ENCODE assay signal across 1 cellular context in the genomic region with DNA sequence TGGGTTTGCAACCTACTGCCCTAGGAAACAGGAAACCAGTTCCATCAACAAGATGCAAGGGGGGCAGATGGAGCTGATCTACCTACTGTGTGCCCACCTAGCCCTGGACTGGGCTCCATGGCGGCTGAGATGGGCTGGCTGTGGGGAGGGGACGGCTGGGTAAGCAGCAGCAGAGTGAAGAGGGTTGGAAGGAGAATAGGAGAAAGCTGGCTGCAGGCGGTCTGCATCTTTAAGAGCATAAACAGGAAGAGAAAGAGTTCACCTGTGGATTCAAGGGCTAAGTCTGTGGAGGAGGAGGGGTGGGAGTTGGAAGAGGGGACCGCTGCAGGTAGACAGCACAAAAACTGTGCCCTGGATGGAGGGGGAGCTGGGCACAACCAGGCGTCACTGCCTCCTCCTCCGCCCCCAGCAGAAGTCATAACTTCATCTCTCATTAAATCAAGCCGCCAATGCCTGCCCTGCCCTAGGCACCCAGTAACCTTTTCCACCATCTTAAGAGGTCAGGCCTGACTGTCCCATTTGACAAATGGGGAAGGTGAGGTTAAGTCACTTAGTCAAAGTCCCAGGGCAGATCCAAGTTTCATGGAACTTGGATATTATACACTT.
TF ChIP-seq lines count a peak whose summit lies in the region.

No MANE protein-coding gene starts in this region.

TF ChIP-seq in HEK293, 187 proteins besides CTCF, POLR2A, EP300 and RAD21 (continued from another document):
- TF ChIP-seq, protein P1, sequence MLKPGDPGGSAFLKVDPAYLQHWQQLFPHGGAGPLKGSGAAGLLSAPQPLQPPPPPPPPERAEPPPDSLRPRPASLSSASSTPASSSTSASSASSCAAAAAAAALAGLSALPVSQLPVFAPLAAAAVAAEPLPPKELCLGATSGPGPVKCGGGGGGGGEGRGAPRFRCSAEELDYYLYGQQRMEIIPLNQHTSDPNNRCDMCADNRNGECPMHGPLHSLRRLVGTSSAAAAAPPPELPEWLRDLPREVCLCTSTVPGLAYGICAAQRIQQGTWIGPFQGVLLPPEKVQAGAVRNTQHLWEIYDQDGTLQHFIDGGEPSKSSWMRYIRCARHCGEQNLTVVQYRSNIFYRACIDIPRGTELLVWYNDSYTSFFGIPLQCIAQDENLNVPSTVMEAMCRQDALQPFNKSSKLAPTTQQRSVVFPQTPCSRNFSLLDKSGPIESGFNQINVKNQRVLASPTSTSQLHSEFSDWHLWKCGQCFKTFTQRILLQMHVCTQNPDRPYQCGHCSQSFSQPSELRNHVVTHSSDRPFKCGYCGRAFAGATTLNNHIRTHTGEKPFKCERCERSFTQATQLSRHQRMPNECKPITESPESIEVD (tag by site-specific recombination; IDR thresholded peaks at IDR 0.05), result no peak
- TF ChIP-seq ZNF324 (tag by site-specific recombination; IDR thresholded peaks at IDR 0.05), result no peak
- TF ChIP-seq MYNN (tag by site-specific recombination; IDR thresholded peaks at IDR 0.05; ENCODE audit: borderline replicate concordance), result no peak
- TF ChIP-seq, protein P2, sequence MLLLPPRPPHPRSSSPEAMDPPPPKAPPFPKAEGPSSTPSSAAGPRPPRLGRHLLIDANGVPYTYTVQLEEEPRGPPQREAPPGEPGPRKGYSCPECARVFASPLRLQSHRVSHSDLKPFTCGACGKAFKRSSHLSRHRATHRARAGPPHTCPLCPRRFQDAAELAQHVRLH (tag by site-specific recombination; IDR thresholded peaks at IDR 0.05), result no peak
- TF ChIP-seq WT1 (tag by site-specific recombination; IDR thresholded peaks at IDR 0.05), result no peak
- TF ChIP-seq ZNF548 (tag by site-specific recombination; IDR thresholded peaks at IDR 0.05), result no peak
- no peak for TF ChIP-seq ZEB2 (tag by site-specific recombination; IDR thresholded peaks at IDR 0.05)
- no peak for TF ChIP-seq ZNF37A (tag by site-specific recombination; IDR thresholded peaks at IDR 0.05)
- TF ChIP-seq ZBTB48 (tag by site-specific recombination; IDR thresholded peaks at IDR 0.05), result no peak
- TF ChIP-seq ZFP37 (tag by site-specific recombination; IDR thresholded peaks at IDR 0.05), result no peak
- TF ChIP-seq ZNF561 (tag by site-specific recombination; IDR thresholded peaks at IDR 0.05; ENCODE audit: borderline replicate concordance), result no peak
- TF ChIP-seq ZFP41 (tag by site-specific recombination; IDR thresholded peaks at IDR 0.05; ENCODE audit: borderline replicate concordance), result no peak
- TF ChIP-seq, protein P3, sequence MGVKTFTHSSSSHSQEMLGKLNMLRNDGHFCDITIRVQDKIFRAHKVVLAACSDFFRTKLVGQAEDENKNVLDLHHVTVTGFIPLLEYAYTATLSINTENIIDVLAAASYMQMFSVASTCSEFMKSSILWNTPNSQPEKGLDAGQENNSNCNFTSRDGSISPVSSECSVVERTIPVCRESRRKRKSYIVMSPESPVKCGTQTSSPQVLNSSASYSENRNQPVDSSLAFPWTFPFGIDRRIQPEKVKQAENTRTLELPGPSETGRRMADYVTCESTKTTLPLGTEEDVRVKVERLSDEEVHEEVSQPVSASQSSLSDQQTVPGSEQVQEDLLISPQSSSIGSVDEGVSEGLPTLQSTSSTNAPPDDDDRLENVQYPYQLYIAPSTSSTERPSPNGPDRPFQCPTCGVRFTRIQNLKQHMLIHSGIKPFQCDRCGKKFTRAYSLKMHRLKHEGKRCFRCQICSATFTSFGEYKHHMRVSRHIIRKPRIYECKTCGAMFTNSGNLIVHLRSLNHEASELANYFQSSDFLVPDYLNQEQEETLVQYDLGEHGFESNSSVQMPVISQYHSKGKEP (tag by site-specific recombination; IDR thresholded peaks at IDR 0.05), result no peak
- TF ChIP-seq ZNF791 (tag by site-specific recombination; IDR thresholded peaks at IDR 0.05), result no peak
- TF ChIP-seq, protein P4, sequence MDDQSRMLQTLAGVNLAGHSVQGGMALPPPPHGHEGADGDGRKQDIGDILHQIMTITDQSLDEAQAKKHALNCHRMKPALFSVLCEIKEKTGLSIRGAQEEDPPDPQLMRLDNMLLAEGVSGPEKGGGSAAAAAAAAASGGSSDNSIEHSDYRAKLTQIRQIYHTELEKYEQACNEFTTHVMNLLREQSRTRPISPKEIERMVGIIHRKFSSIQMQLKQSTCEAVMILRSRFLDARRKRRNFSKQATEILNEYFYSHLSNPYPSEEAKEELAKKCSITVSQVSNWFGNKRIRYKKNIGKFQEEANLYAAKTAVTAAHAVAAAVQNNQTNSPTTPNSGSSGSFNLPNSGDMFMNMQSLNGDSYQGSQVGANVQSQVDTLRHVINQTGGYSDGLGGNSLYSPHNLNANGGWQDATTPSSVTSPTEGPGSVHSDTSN (CRISPR knock-in tag; IDR thresholded peaks at IDR 0.05), result no peak
- 0 out of 2 replicates have a peak, but pooled peaks have one; percentile 11 for TF ChIP-seq EGR2 (tag by site-specific recombination; IDR thresholded peaks at IDR 0.05; ENCODE audit: low read depth)
- no peak for TF ChIP-seq ZNF416 (tag by site-specific recombination; IDR thresholded peaks at IDR 0.05)
- no peak for TF ChIP-seq ZBTB1 (tag by site-specific recombination; IDR thresholded peaks at IDR 0.05)
- TF ChIP-seq SCRT1 (tag by site-specific recombination; IDR thresholded peaks at IDR 0.05; ENCODE audit: borderline replicate concordance), result 0 out of 2 replicates have a peak, but pooled peaks have one; percentile 59
- no peak for TF ChIP-seq ZNF214 (tag by site-specific recombination; IDR thresholded peaks at IDR 0.05; ENCODE audit: borderline replicate concordance)
- no peak for TF ChIP-seq ZNF211 (tag by site-specific recombination; IDR thresholded peaks at IDR 0.05; ENCODE audit: low read depth)
- TF ChIP-seq ZNF768 (tag by site-specific recombination; IDR thresholded peaks at IDR 0.05), result no peak
- no peak for TF ChIP-seq REPIN1 (tag by site-specific recombination; IDR thresholded peaks at IDR 0.05; ENCODE audit: low read depth)
